Comparison of ENCODE assay signal across 8 cellular contexts in genomic region chr16:31181102-31181830, GRCh38. TPM values are rescaled to one million over a fixed set of nuclear protein-coding genes. Genes with fewer than 3 reads are reported as not detected.
DNase-seq lines count a peak whose midpoint lies in the region; ATAC-seq and TF ChIP-seq lines count a peak whose summit lies in the region.

No MANE protein-coding gene starts in this region.

- H3K27ac Mint-ChIP-seq in activated CD8-positive, alpha-beta memory T cell treated with anti-CD3 and anti-CD28 coated beads, Interleukin-2, amount 10 ng/mL, durations not matched to agents 7 days and 5 days = peak overlapping the region; percentile 96
- H3K27ac Mint-ChIP-seq in osteocyte (ENCODE audit: unreplicated experiment) = peak overlapping the region; percentile 100

- H3K27me3 Mint-ChIP-seq in activated CD8-positive, alpha-beta memory T cell treated with anti-CD3 and anti-CD28 coated beads, Interleukin-2, amount 10 ng/mL, durations not matched to agents 7 days and 5 days = peaks cover 2% of the 10 kb centered on the region
- H3K27me3 Mint-ChIP-seq in osteocyte (ENCODE audit: unreplicated experiment) = no peaks in the 10 kb centered on the region

- peak; percentile 20 to 38 for DNase-seq in AML-193 (lab: John Stamatoyannopoulos, UW)
- no peak for DNase-seq in Jurkat, Clone E6-1 (ENCODE audit: low read depth, low spot score)
- peak; percentile 63 for DNase-seq in activated CD8-positive, alpha-beta memory T cell treated with anti-CD3 and anti-CD28 coated beads, Interleukin-2, amount 10 ng/mL, durations not matched to agents 7 days and 5 days
- peak; percentile 59 for DNase-seq in fibroblast of villous mesenchyme (ENCODE audit: low read depth)
- DNase-seq in osteocyte (ENCODE audit: extremely low spot score, unreplicated experiment) = no peak
- DNase-seq in midbrain (lab: John Stamatoyannopoulos, UW) = no peak

- peak overlapping the region; percentile 91 for H3K4me3 Mint-ChIP-seq in activated CD8-positive, alpha-beta memory T cell treated with anti-CD3 and anti-CD28 coated beads, Interleukin-2, amount 10 ng/mL, durations not matched to agents 7 days and 5 days
- peak overlapping the region; percentile 95 for H3K4me3 Mint-ChIP-seq in osteocyte (ENCODE audit: unreplicated experiment)

- peak; percentile 1 for ATAC-seq in activated CD8-positive, alpha-beta memory T cell treated with anti-CD3 and anti-CD28 coated beads, Interleukin-2, amount 10 ng/mL, durations not matched to agents 7 days and 5 days
- ATAC-seq in HG03097 (IDR thresholded peaks at IDR 0.05; ENCODE audit: low FRiP score, unreplicated experiment) (no peak), HG02938 (IDR thresholded peaks at IDR 0.05; ENCODE audit: unreplicated experiment) (no peak)

- H3K9me3 Mint-ChIP-seq in activated CD8-positive, alpha-beta memory T cell treated with anti-CD3 and anti-CD28 coated beads, Interleukin-2, amount 10 ng/mL, durations not matched to agents 7 days and 5 days (ENCODE audit: low read depth) = no peaks in the 10 kb centered on the region
- H3K9me3 Mint-ChIP-seq in osteocyte (ENCODE audit: unreplicated experiment) = no peaks in the 10 kb centered on the region

- peaks cover 54% of the 10 kb centered on the region for H3K36me3 Mint-ChIP-seq in activated CD8-positive, alpha-beta memory T cell treated with anti-CD3 and anti-CD28 coated beads, Interleukin-2, amount 10 ng/mL, durations not matched to agents 7 days and 5 days
- H3K36me3 Mint-ChIP-seq in osteocyte (ENCODE audit: unreplicated experiment) = peaks cover 33% of the 10 kb centered on the region

- CTCF ChIA-PET in activated CD8-positive, alpha-beta memory T cell treated with anti-CD3 and anti-CD28 coated beads, Interleukin-2, amount 10 ng/mL, durations not matched to agents 7 days and 5 days (lab: Charles Lee) = interaction anchor here (0.6 to 2.1 kb wide), 4 partner anchors 39 to 692 kb away, joined by 3 to 7 read pairs (median 3); partner anchors contain the start of gene ZNF267

- H3K4me3 ChIP-seq in Jurkat, Clone E6-1 (ENCODE audit: low read length) = peak overlapping the region; percentile 65
- peak overlapping the region; percentile 96 for H3K4me3 ChIP-seq in fibroblast of villous mesenchyme (ENCODE audit: low read depth, low read length)

- H3K4me1 Mint-ChIP-seq in activated CD8-positive, alpha-beta memory T cell treated with anti-CD3 and anti-CD28 coated beads, Interleukin-2, amount 10 ng/mL, durations not matched to agents 7 days and 5 days = peaks cover 68% of the 10 kb centered on the region
- H3K4me1 Mint-ChIP-seq in osteocyte (ENCODE audit: unreplicated experiment) = peaks cover 47% of the 10 kb centered on the region

- TF ChIP-seq CTCF in fibroblast of villous mesenchyme (IDR thresholded peaks at IDR 0.05; ENCODE audit: insufficient read depth, low read depth, low read length) = no peak
- no peak for TF ChIP-seq CTCF in osteocyte (IDR thresholded peaks at IDR 0.05)

RNA-seq across cellular contexts. Expression of gene FUS, which starts 1.3 kb away (rescaled TPM):
- 584 TPM for polyA plus RNA-seq in Jurkat, Clone E6-1 (2012; ENCODE audit: insufficient read depth, insufficient read length)
- total RNA-seq in activated CD8-positive, alpha-beta memory T cell treated with anti-CD3 and anti-CD28 coated beads, Interleukin-2, amount 10 ng/mL, durations not matched to agents 7 days and 5 days = 100 to 1,000 TPM; 514 to 619 TPM
- total RNA-seq in fibroblast of villous mesenchyme (47.4 and 54.4 TPM in 2 replicates), osteocyte (334 and 346 TPM in 2 replicates)

RNA-seq across cellular contexts. Expression of gene PYCARD, which starts 21.3 kb away (rescaled TPM):
- polyA plus RNA-seq in Jurkat, Clone E6-1 (2012; ENCODE audit: insufficient read depth, insufficient read length) = not detected
- 10 to 100 TPM; 55.4 to 99.1 TPM for total RNA-seq in activated CD8-positive, alpha-beta memory T cell treated with anti-CD3 and anti-CD28 coated beads, Interleukin-2, amount 10 ng/mL, durations not matched to agents 7 days and 5 days
- 85.9 and 176 TPM in 2 replicates for total RNA-seq in fibroblast of villous mesenchyme
- total RNA-seq in osteocyte = 5.5 and 6.1 TPM in 2 replicates

RNA-seq across cellular contexts. Expression of gene PRSS36, which starts 31.4 kb away (rescaled TPM):
- polyA plus RNA-seq in Jurkat, Clone E6-1 (2012; ENCODE audit: insufficient read depth, insufficient read length) = 2.3 TPM
- total RNA-seq in activated CD8-positive, alpha-beta memory T cell treated with anti-CD3 and anti-CD28 coated beads, Interleukin-2, amount 10 ng/mL, durations not matched to agents 7 days and 5 days = under 1 TPM; 0.59 to 0.96 TPM
- total RNA-seq in fibroblast of villous mesenchyme = under 0.01 and 0.32 TPM in 2 replicates
- total RNA-seq in osteocyte = 0.67 and 0.76 TPM in 2 replicates

RNA-seq across cellular contexts. Expression of gene TRIM72, which starts 32.7 kb away (rescaled TPM):
- polyA plus RNA-seq in Jurkat, Clone E6-1 (2012; ENCODE audit: insufficient read depth, insufficient read length) = not detected
- not detected for total RNA-seq in activated CD8-positive, alpha-beta memory T cell treated with anti-CD3 and anti-CD28 coated beads, Interleukin-2, amount 10 ng/mL, durations not matched to agents 7 days and 5 days
- not detected in 2 replicates for total RNA-seq in fibroblast of villous mesenchyme
- not detected in 2 replicates for total RNA-seq in osteocyte

RNA-seq across cellular contexts. Expression of gene PYDC1, which starts 35.7 kb away (rescaled TPM):
- not detected for polyA plus RNA-seq in Jurkat, Clone E6-1 (2012; ENCODE audit: insufficient read depth, insufficient read length)
- total RNA-seq in activated CD8-positive, alpha-beta memory T cell treated with anti-CD3 and anti-CD28 coated beads, Interleukin-2, amount 10 ng/mL, durations not matched to agents 7 days and 5 days = not detected
- total RNA-seq in fibroblast of villous mesenchyme = not detected in 2 replicates
- total RNA-seq in osteocyte = not detected in 2 replicates

Comparison
In these comparisons a context has a peak if more than half of its experiments do, and no peak if none do; other contexts are left out.
1. DNase-seq: peak in AML-193 (2 of 2), activated CD8-positive, alpha-beta memory T cell treated with anti-CD3 and anti-CD28 coated beads, Interleukin-2, amount 10 ng/mL, durations not matched to agents 7 days and 5 days (single experiment) and fibroblast of villous mesenchyme (single experiment); none in Jurkat, Clone E6-1 (single experiment), osteocyte (single experiment) and midbrain (single experiment).